7 cellular contexts compared by ENCODE assay signal in the genomic region with DNA sequence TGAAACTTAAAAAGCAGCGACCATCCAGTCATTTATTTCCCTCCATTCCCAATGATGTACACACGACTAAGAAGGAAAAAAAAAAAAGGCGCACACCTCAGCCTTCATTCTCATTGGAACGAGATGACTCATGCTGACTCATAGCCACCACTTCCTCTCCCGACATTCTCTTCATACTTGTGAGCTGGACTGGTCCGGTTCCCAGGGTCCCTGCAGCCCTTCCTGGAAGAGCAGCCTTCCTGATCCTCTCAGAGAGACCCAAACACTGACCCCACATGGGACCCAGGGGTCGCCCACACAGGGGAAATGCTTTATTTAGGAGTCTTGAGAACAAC.
DNase-seq lines count a peak whose midpoint lies in the region; ATAC-seq, FAIRE-seq and TF ChIP-seq lines count a peak whose summit lies in the region.
"Not testable (repeated sequence)": the region's sequence is repeated elsewhere in the genome, so short reads cannot be mapped to it uniquely, and the experiment has no call there.

No MANE protein-coding gene starts in this region.

- peak overlapping the region; percentile 48 for H3K9ac ChIP-seq in mammary epithelial cell (ENCODE audit: insufficient read depth, low read length)

- H3K4me1 ChIP-seq in mammary epithelial cell (ENCODE audit: insufficient read depth, low read length): peaks cover 15% of the 10 kb centered on the region
- not testable (repeated sequence) for H3K4me1 ChIP-seq in right atrium auricular region, pancreas

- not testable (repeated sequence) for H3K4me3 Mint-ChIP-seq in WTC11

- H3K27ac Mint-ChIP-seq in WTC11: not testable (repeated sequence)

- not testable (repeated sequence) for H3K9me3 ChIP-seq in mammary epithelial cell (replicated peaks; ENCODE audit: insufficient read depth, low read length); right atrium auricular region; pancreas

- ATAC-seq in GM18873 (IDR thresholded peaks at IDR 0.05; ENCODE audit: low FRiP score, unreplicated experiment) (peak; percentile 52), HG02588 (IDR thresholded peaks at IDR 0.05; ENCODE audit: unreplicated experiment) (peak; percentile 46), HG03469 (IDR thresholded peaks at IDR 0.05; ENCODE audit: unreplicated experiment) (peak; percentile 50), WTC11 (peak; percentile 92), pancreas (peak; percentile 91 to 93 (median 92))

- peaks cover 36% of the 10 kb centered on the region for H3K79me2 ChIP-seq in mammary epithelial cell (ENCODE audit: insufficient read depth, low read length)

- H4K20me1 ChIP-seq in mammary epithelial cell (ENCODE audit: insufficient read depth, low read length): not testable (repeated sequence)

- not testable (repeated sequence) for H3K27me3 ChIP-seq in mammary epithelial cell (ENCODE audit: insufficient read depth, low read length); right atrium auricular region; pancreas

- not testable (repeated sequence) for BruUV-seq in mammary epithelial cell (replicated peaks; lab: Mats Ljungman, UMichigan)

- H3K27ac ChIP-seq in mammary epithelial cell (ENCODE audit: insufficient read depth, low read depth, low read length): peak overlapping the region; percentile 77
- peak overlapping the region; percentile 57 to 80 for H3K27ac ChIP-seq in right atrium auricular region
- peak overlapping the region in 2 of 4 donors; percentile 54 to 62 for H3K27ac ChIP-seq in pancreas

- H3K4me2 ChIP-seq in mammary epithelial cell (ENCODE audit: insufficient read depth, low read depth, low read length): not testable (repeated sequence)

- in situ Hi-C loops in mammary epithelial cell (cut with MboI; ENCODE audit: low sequenced_read_pairs in 2 of 2): not testable (repeated sequence)

- POLR2A ChIA-PET in WTC11 (lab: Charles Lee): not testable (repeated sequence)

- not testable (repeated sequence) for H3K27me3 Mint-ChIP-seq in WTC11 (ENCODE audit: low read depth)

- H3K4me3 ChIP-seq in mammary epithelial cell (replicated peaks in 1 of 3; ENCODE audit: insufficient read depth in 1 of 3, low read depth in 2 of 3, low read length in 3 of 3) (peak overlapping the region; percentile 46 to 53 (median 46)), right atrium auricular region (peak overlapping the region; percentile 29 to 40), pancreas (peak overlapping the region in 1 of 4 donors; percentile 31)

- dilution Hi-C loops in mammary epithelial cell (cut with HindIII; ENCODE audit: low sequenced_read_pairs): not testable (repeated sequence)

- H3K4me1 Mint-ChIP-seq in WTC11: not testable (repeated sequence)

- H3K9me3 Mint-ChIP-seq in WTC11: not testable (repeated sequence)

- not testable (repeated sequence) for H3K36me3 Mint-ChIP-seq in WTC11

- TF ChIP-seq CTCF in WTC11 (IDR thresholded peaks at IDR 0.05); mammary epithelial cell (conservative IDR thresholded peaks at IDR 0.05 in 1 of 2, IDR thresholded peaks at IDR 0.05 in 1 of 2; ENCODE audit: extremely low read depth in 1 of 2, insufficient read depth in 1 of 2, low read depth in 1 of 2, low read length in 2 of 2); right atrium auricular region (IDR thresholded peaks at IDR 0.05); pancreas (IDR thresholded peaks at IDR 0.05): not testable (repeated sequence)

- not testable (repeated sequence) for FAIRE-seq in pancreas (lab: Jason Lieb, UNC)

- not testable (repeated sequence) for H3K36me3 ChIP-seq in mammary epithelial cell (ENCODE audit: insufficient read depth, low read length); right atrium auricular region; pancreas

- intact Hi-C loops in mammary epithelial cell (cut with micrococcal nuclease); pancreas (cut with DNase I): not testable (repeated sequence)

- CTCF ChIA-PET in WTC11 (lab: Charles Lee); mammary epithelial cell (lab: Charles Lee; ENCODE audit: low non-redundant PET): not testable (repeated sequence)

- WGBS in mammary epithelial cell (ENCODE audit: low coverage, missing lambda C conversion rate): 0% methylated on average over 3 of the region's 7 CpGs
- 0 to 2% methylated on average over 1 to 4 of the region's 7 CpGs for WGBS in pancreas, 2 donors

- not testable (repeated sequence) for DNase-seq in WTC11 (ENCODE audit: low spot score); mammary epithelial cell; right atrium auricular region (ENCODE audit: low spot score); pancreas

- not testable (repeated sequence) for H2AFZ ChIP-seq in mammary epithelial cell (ENCODE audit: low read depth, low read length)
